Comparison of ENCODE assay signal across 11 cellular contexts in genomic region chr2:4483050-4483449, GRCh38.
"Had no signal": no experiment of that assay in that cellular context is flagged by ENCODE, and none has a peak within 500 bp of the region (broad histone marks: within the 10 kb centered on the region; RNA-seq: fewer than 3 reads in every experiment).

No MANE protein-coding gene starts in this region.

- H3K4me3 Mint-ChIP-seq: GM23338, H9, HFFc6 had no signal

- ATAC-seq: GM23338, HCT116 had no signal

- H3K36me3 ChIP-seq: HAP-1 had no signal

- H3K4me1 ChIP-seq: HAP-1 had no signal

- H3K27ac ChIP-seq: GM23248 had no signal

- H2AFZ ChIP-seq: GM23248, GM23338 had no signal

- DNase-seq: GM23248, GOT3, H7, H9, HCEC 1CT, HFFc6 had no signal

- H3K9ac ChIP-seq: GM23248 had no signal

- FAIRE-seq: H1, H54 had no signal

- H3K4me2 ChIP-seq: GM23338 had no signal

- H3K4me1 Mint-ChIP-seq: GM23338, H9 had no signal

- H3K4me3 ChIP-seq: GM23248, GM23338, HAP-1 had no signal

- H3K27ac Mint-ChIP-seq: GM23338, H9, HFFc6 had no signal
